8 cellular contexts compared by ENCODE assay signal in the genomic region with DNA sequence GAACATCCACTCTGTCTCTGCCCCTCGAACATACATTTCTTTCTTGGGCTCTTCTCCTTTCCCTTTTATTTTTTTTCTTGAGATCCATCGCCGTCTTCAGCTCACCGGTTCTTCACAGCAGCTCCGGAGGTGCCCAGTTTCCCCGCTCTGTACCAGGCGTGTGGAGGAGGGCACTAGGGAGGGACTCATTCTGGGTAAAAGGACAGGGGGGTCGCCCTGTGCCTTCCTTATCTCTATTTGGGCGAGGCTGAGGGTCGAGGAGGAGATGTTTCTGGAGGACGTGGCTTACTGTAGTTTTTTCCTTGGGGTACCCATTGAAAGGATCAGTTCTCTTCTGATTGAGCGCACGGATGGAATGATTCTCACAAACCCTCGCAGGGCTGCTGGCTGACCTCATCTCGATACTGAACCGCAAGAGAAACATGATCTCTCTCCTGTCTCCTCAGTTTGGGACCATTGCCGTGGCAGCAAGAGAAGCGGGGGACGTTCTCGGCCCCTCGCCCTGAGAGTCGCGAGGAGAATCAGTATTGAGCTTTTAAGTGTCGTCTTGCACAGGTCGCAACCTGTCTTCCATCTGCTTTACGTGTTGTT. TPM values are rescaled to one million over a fixed set of nuclear protein-coding genes. Genes with fewer than 3 reads are reported as not detected.
DNase-seq lines count a peak whose midpoint lies in the region; ATAC-seq lines count a peak whose summit lies in the region.

No MANE protein-coding gene starts in this region.

- WGBS in mesenchymal stem cell: 2% methylated on average over 25 of the region's 26 CpGs
- WGBS in thymus: 1% methylated on average over 26 of the region's 26 CpGs

- no peaks in the 10 kb centered on the region for H3K36me3 ChIP-seq in SJCRH30
- no peaks in the 10 kb centered on the region for H3K36me3 ChIP-seq in mesenchymal stem cell (ENCODE audit: control insufficient read depth in 1 of 2, insufficient read depth in 2 of 2, low read depth in 1 of 2, low read length in 2 of 2)
- H3K36me3 ChIP-seq in thymus (ENCODE audit: control insufficient read depth, insufficient read depth): no peaks in the 10 kb centered on the region

- H4K91ac ChIP-seq in mesenchymal stem cell (ENCODE audit: low read length): no peak overlapping the region

- H3K4me3 ChIP-seq in SJCRH30: peak overlapping the region; percentile 73
- H3K4me3 ChIP-seq in mesenchymal stem cell (ENCODE audit: insufficient read depth in 1 of 2, low read depth in 1 of 2, low read length in 2 of 2): peak overlapping the region; percentile 63 to 94
- H3K4me3 ChIP-seq in thymus (ENCODE audit: low read length): peak overlapping the region; percentile 66

- peak overlapping the region in 1 of 2 experiments; percentile 11 for H3K4ac ChIP-seq in mesenchymal stem cell (ENCODE audit: low read depth in 1 of 2, low read length in 2 of 2)

- no peak overlapping the region for H2BK15ac ChIP-seq in mesenchymal stem cell (ENCODE audit: low read depth, poor library complexity, severe bottlenecking)

- no peak overlapping the region for H2BK120ac ChIP-seq in mesenchymal stem cell (ENCODE audit: low read depth, low read length)

- H3K14ac ChIP-seq in mesenchymal stem cell (ENCODE audit: low read length in 2 of 2): no peak overlapping the region

- peak overlapping the region; percentile 64 for H2AFZ ChIP-seq in mesenchymal stem cell (ENCODE audit: low read depth, low read length)

- peaks cover 15% of the 10 kb centered on the region for H3K79me1 ChIP-seq in mesenchymal stem cell (replicated peaks; ENCODE audit: low read length, poor library complexity, severe bottlenecking)

- peak overlapping the region in 1 of 2 experiments; percentile 14 for H3K18ac ChIP-seq in mesenchymal stem cell (ENCODE audit: low read depth in 1 of 2, low read length in 2 of 2)

- H3K9me3 ChIP-seq in SJCRH30 (replicated peaks) (no peaks in the 10 kb centered on the region), mesenchymal stem cell (ENCODE audit: control insufficient read depth, low read length) (no peaks in the 10 kb centered on the region), thymus (ENCODE audit: control insufficient read depth) (no peaks in the 10 kb centered on the region)

- H2AK5ac ChIP-seq in mesenchymal stem cell (ENCODE audit: low read length, severe bottlenecking): no peak overlapping the region

- peak; percentile 48 for DNase-seq in NCI-H510A (lab: John Stamatoyannopoulos, UW)
- no peak for DNase-seq in NCI-H510A treated with DMSO at 0.1 percent for 48 hours (lab: John Stamatoyannopoulos, UW)
- peak; percentile 46 to 58 for DNase-seq in SJCRH30
- peak; percentile 29 for DNase-seq in dedifferentiated amniotic fluid mesenchymal stem cell (ENCODE audit: extremely low spot score)
- peak; percentile 67 for DNase-seq in mesenchymal stem cell

- H3K9ac ChIP-seq in mesenchymal stem cell (ENCODE audit: low read length): peak overlapping the region; percentile 95

- H3K27me3 ChIP-seq in SJCRH30 (no peaks in the 10 kb centered on the region), mesenchymal stem cell (ENCODE audit: control insufficient read depth in 1 of 2, insufficient read depth in 1 of 2, low read length in 2 of 2) (no peaks in the 10 kb centered on the region), thymus (ENCODE audit: control insufficient read depth, insufficient read depth) (no peaks in the 10 kb centered on the region)

- peaks cover 4% of the 10 kb centered on the region; the same call in 1 of the 2 replicates for H3K4me1 ChIP-seq in SJCRH30
- peaks cover 4% of the 10 kb centered on the region for H3K4me1 ChIP-seq in mesenchymal stem cell (ENCODE audit: control insufficient read depth, insufficient read depth, low read depth, low read length)
- H3K4me1 ChIP-seq in thymus (ENCODE audit: control insufficient read depth, insufficient read depth, low read length): peaks cover 7% of the 10 kb centered on the region

- H3K4me2 ChIP-seq in mesenchymal stem cell (ENCODE audit: low read length, poor library complexity, severe bottlenecking): peak overlapping the region; percentile 77

- no peak overlapping the region for H4K8ac ChIP-seq in mesenchymal stem cell (ENCODE audit: low read length)

- H2BK5ac ChIP-seq in mesenchymal stem cell (ENCODE audit: low read depth, low read length, poor library complexity, severe bottlenecking): no peak overlapping the region

- peak; percentile 7 for ATAC-seq in HG02610 (IDR thresholded peaks at IDR 0.05; ENCODE audit: unreplicated experiment)
- no peak for ATAC-seq in GM18868 (IDR thresholded peaks at IDR 0.05; ENCODE audit: unreplicated experiment)

- no peak overlapping the region for H2BK12ac ChIP-seq in mesenchymal stem cell (ENCODE audit: low read length in 2 of 2)

- H3K27ac ChIP-seq in SJCRH30 (peak overlapping the region; percentile 78), mesenchymal stem cell (ENCODE audit: low read length, poor library complexity, severe bottlenecking) (peak overlapping the region; percentile 57), thymus (ENCODE audit: low read depth) (peak overlapping the region; percentile 48)

- no peak overlapping the region for H3K23ac ChIP-seq in mesenchymal stem cell (ENCODE audit: low read length in 2 of 2)

RNA-seq across cellular contexts. Expression of a gene that starts 0.4 kb away (rescaled TPM):
- 20.5 and 21.3 TPM in 2 replicates for total RNA-seq in SJCRH30 (2014; rRNA removed; shearing (Covaris generic))
- 8.1 TPM for polyA plus RNA-seq in mesenchymal stem cell (2013, experiment 1 of 2)
- polyA plus RNA-seq in mesenchymal stem cell (2013, experiment 2 of 2): 8.5 TPM
- polyA plus RNA-seq in thymus: 8.9 TPM

RNA-seq across cellular contexts. Expression of a gene that starts 0.9 kb away (rescaled TPM):
- total RNA-seq in SJCRH30 (2014; rRNA removed; shearing (Covaris generic)): 13.2 and 14.2 TPM in 2 replicates
- 3.7 TPM for polyA plus RNA-seq in mesenchymal stem cell (2013, experiment 1 of 2)
- 3.5 TPM for polyA plus RNA-seq in mesenchymal stem cell (2013, experiment 2 of 2)
- polyA plus RNA-seq in thymus: 9.2 TPM
